ENCODE assay signal across 13 cellular contexts in genomic region chr1:108814343-108815125, GRCh38. TPM values are rescaled to one million over a fixed set of nuclear protein-coding genes. Genes with fewer than 3 reads are reported as not detected.
DNase-seq lines count a peak whose midpoint lies in the region; ATAC-seq, FAIRE-seq and TF ChIP-seq lines count a peak whose summit lies in the region.
"Had no signal": no experiment of that assay in that cellular context is flagged by ENCODE, and none has a peak within 500 bp of the region (broad histone marks: within the 10 kb centered on the region; RNA-seq: fewer than 3 reads in every experiment).

No MANE protein-coding gene starts in this region.

- peaks cover 31% of the 10 kb centered on the region for H3K4me1 ChIP-seq in ACC112 (ENCODE audit: control insufficient read depth, insufficient read depth, low read length, unreplicated experiment)

- peak overlapping the region; percentile 96; the same call in 1 of the 2 replicates for H3K27ac ChIP-seq in ACC112 (ENCODE audit: low read depth, low read length)

- ATAC-seq in omental fat pad (ENCODE audit: low FRiP score) (peak; percentile 47), GM18907 (IDR thresholded peaks at IDR 0.05; ENCODE audit: unreplicated experiment) (no peak)
- ATAC-seq: activated T-cell treated with anti-CD3 and anti-CD28 coated beads, Interleukin-2, amount 50 U/mL, for 72 hours had no signal

- H3K4me3 ChIP-seq in ACC112 (ENCODE audit: low read depth, low read length) (no peak overlapping the region), fibroblast of mammary gland (ENCODE audit: control insufficient read depth, low read depth, low read length) (no peak overlapping the region)

- no peaks in the 10 kb centered on the region for H3K27me3 ChIP-seq in ACC112 (ENCODE audit: insufficient read depth, low read length)

- no peak for TF ChIP-seq CTCF in fibroblast of mammary gland (conservative IDR thresholded peaks at IDR 0.05; ENCODE audit: control insufficient read depth, insufficient read depth, low read depth, low read length)
- TF ChIP-seq CTCF in omental fat pad (IDR thresholded peaks at IDR 0.05), result no peak

- no peaks in the 10 kb centered on the region for H3K36me3 ChIP-seq in ACC112 (ENCODE audit: insufficient read depth, low read length)

- FAIRE-seq in HTR-8/SVneo (lab: Jason Lieb, UNC), result no peak
- FAIRE-seq: islet of Langerhans had no signal

- H3K79me2 ChIP-seq in ACC112 (ENCODE audit: control insufficient read depth, insufficient read depth, low read length, unreplicated experiment), result no peaks in the 10 kb centered on the region

- DNase-seq in NCI-H69 (lab: John Stamatoyannopoulos, UW) (peak; percentile 84), fibroblast of mammary gland (ENCODE audit: low read depth) (peak; percentile 56), omental fat pad (ENCODE audit: low spot score) (no peak), NCI-H2227 treated with DMSO at 0.1 percent for 48 hours (lab: John Stamatoyannopoulos, UW) (no peak), OCI-M2 (lab: John Stamatoyannopoulos, UW; ENCODE audit: unreplicated experiment) (no peak), HTR-8/SVneo (ENCODE audit: insufficient read length, low spot score) (no peak)
- DNase-seq: activated T-cell treated with anti-CD3 and anti-CD28 coated beads, Interleukin-2, amount 50 U/mL, for 72 hours; NCI-H2029 treated with DMSO at 0.1 percent for 48 hours; T-helper 2 cell had no signal

- H2AFZ ChIP-seq in ACC112 (ENCODE audit: low read length, unreplicated experiment), result no peak overlapping the region

RNA-seq across cellular contexts. Expression of gene AKNAD1, which starts 42.4 kb away (rescaled TPM):
- under 1 TPM in 1 of 4 donors, not detected in 3; 0.84 TPM for total RNA-seq in omental fat pad
- total RNA-seq: activated T-cell treated with anti-CD3 and anti-CD28 coated beads, Interleukin-2, amount 50 U/mL, for 72 hours; ureter had no signal

Comparison
In these comparisons a context has a peak if more than half of its experiments do, and no peak if none do; other contexts are left out.
1. DNase-seq: peak in NCI-H69 (single experiment) and fibroblast of mammary gland (single experiment); none in omental fat pad (single experiment), NCI-H2227 treated with DMSO at 0.1 percent for 48 hours (single experiment), OCI-M2 (single experiment) and HTR-8/SVneo (single experiment).